Comparison of ENCODE assay signal across 8 cellular contexts in the genomic region with DNA sequence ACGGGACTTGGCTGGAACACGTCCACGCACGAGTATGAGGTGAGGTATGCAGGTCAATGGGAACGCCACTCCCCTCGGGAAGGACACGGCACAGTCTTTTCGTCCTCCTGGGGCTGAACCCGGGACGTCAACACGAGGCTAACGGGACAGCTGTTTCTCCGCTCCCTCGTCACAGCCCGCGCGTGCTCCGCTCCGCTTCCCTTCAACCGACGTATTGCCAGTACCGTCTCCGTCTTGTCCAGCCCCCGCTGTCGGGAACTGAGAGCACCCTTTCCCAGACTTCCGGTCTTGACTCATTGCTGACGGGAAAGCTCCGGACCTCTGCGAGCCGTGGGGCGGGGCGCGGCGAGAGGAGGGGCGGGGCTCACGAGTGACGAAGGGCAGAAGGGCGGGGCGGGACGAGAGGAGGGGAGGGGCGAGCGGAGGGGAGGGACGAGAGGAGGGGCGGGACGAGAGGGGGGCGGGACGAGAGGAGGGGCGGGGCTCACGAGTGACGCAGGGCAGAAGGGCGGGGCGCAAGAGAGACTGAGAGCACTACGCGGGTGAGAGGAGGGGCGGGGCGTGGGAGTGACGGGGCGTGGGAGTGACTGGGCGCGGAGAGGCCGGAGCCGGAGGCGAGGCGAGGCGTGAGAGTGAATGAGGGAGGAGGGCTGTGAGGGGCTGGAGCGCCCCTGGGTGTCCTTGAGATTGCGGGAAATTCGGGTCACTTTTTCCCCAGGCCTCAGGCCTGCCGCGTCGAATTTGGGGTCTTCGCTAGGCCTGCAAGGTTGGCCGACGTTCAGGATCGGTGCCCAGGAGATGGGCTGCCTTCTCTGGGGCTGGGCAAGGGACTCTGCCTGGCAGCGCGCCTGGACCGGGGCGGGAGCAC. TPM values are rescaled to one million over a fixed set of nuclear protein-coding genes. Genes with fewer than 3 reads are reported as not detected.
DNase-seq lines count a peak whose midpoint lies in the region; ATAC-seq and TF ChIP-seq lines count a peak whose summit lies in the region.

No MANE protein-coding gene starts in this region.

- H3K27me3 ChIP-seq in H9 (ENCODE audit: insufficient read depth, low read length) (no peaks in the 10 kb centered on the region), RWPE2 (ENCODE audit: insufficient read depth, poor library complexity, severe bottlenecking) (no peaks in the 10 kb centered on the region)

- H3K27me3 Mint-ChIP-seq in H9 (ENCODE audit: low read depth) (no peaks in the 10 kb centered on the region), nephron (ENCODE audit: low read depth) (peaks cover 3% of the 10 kb centered on the region)

- no peak overlapping the region for H3K4ac ChIP-seq in H9 (ENCODE audit: low read depth, low read length)

- TF ChIP-seq CTCF in H9 (conservative IDR thresholded peaks at IDR 0.05) (no peak), RWPE2 (IDR thresholded peaks at IDR 0.05; ENCODE audit: poor library complexity, severe bottlenecking) (no peak), fibroblast of pulmonary artery (IDR thresholded peaks at IDR 0.05; ENCODE audit: low read length, missing control alignments) (no peak), nephron (IDR thresholded peaks at IDR 0.05; ENCODE audit: unreplicated experiment in 3 of 3) (no peak)

- no peak overlapping the region for H2BK15ac ChIP-seq in H9 (ENCODE audit: low read depth, low read length)

- no peak overlapping the region for H3K27ac ChIP-seq in H9 (ENCODE audit: insufficient read length, low read depth, low read length)
- peak overlapping the region; percentile 55 for H3K27ac ChIP-seq in RWPE2 (ENCODE audit: poor library complexity, severe bottlenecking)

- WGBS in H9 (ENCODE audit: extremely low coverage, insufficient read length, low lambda C conversion rate), result no CpG with 5 or more reads among the region's 79 CpGs

- no peaks in the 10 kb centered on the region for H3K79me1 ChIP-seq in H9 (ENCODE audit: insufficient read depth, low read depth, low read length, poor library complexity, severe bottlenecking)

- H2AFZ ChIP-seq in H9 (ENCODE audit: low read length), result no peak overlapping the region

- peaks cover 9 to 17% of the 10 kb centered on the region in 2 experiments for H3K4me1 Mint-ChIP-seq in H9
- peaks cover 6% of the 10 kb centered on the region for H3K4me1 Mint-ChIP-seq in nephron

- DNase-seq in H9 (peak; percentile 93), M059J (ENCODE audit: low read depth) (peak; percentile 97), RWPE2 (ENCODE audit: low spot score) (peak; percentile 96), fibroblast of pulmonary artery (ENCODE audit: low read depth) (peak; percentile 99)
- DNase-seq in activated T-helper 9 cell treated with anti-CD3 and anti-CD28 coated beads, Interleukin-2, amount 50 U/mL, for 16 hours (ENCODE audit: low read depth), result peak; percentile 88
- DNase-seq in stimulated activated naive CD4-positive, alpha-beta T cell treated with Interleukin-2 at 50 U/mL for 16 hours (lab: John Stamatoyannopoulos, UW), result peak; percentile 97

- H4K8ac ChIP-seq in H9 (replicated peaks; ENCODE audit: insufficient read length, low read depth, low read length), result no peak overlapping the region

- no peaks in the 10 kb centered on the region for H3K79me2 ChIP-seq in H9 (ENCODE audit: insufficient read depth, low read length)

- no peak overlapping the region for H4K91ac ChIP-seq in H9 (ENCODE audit: insufficient read length, low read depth, low read length)

- peak overlapping the region; percentile 92 to 97 for H3K4me3 Mint-ChIP-seq in H9
- peak overlapping the region; percentile 88 to 97 (median 93) for H3K4me3 Mint-ChIP-seq in nephron

- no peaks in the 10 kb centered on the region for H3K36me3 Mint-ChIP-seq in H9 (ENCODE audit: insufficient read depth in 1 of 3, low read depth in 3 of 3)
- peaks cover 7% of the 10 kb centered on the region for H3K36me3 Mint-ChIP-seq in nephron (ENCODE audit: low read depth)

- H3K4me1 ChIP-seq in ES-I3 (ENCODE audit: insufficient read depth, low read length) (no peaks in the 10 kb centered on the region), H9 (ENCODE audit: insufficient read depth, low read length) (no peaks in the 10 kb centered on the region; the same call in 1 of the 2 replicates), RWPE2 (ENCODE audit: insufficient read depth, poor library complexity, severe bottlenecking) (peaks cover 3% of the 10 kb centered on the region)

- H3K18ac ChIP-seq in H9 (ENCODE audit: insufficient read length, low read depth, low read length), result peak overlapping the region; percentile 35

- H2BK5ac ChIP-seq in H9 (ENCODE audit: insufficient read length, low read length), result no peak overlapping the region

- H2BK12ac ChIP-seq in H9 (ENCODE audit: insufficient read length, low read depth, low read length), result no peak overlapping the region

- H2BK120ac ChIP-seq in H9 (ENCODE audit: low read depth, low read length, poor library complexity, severe bottlenecking), result no peak overlapping the region

- H3K36me3 ChIP-seq in ES-I3 (ENCODE audit: insufficient read depth, low read length) (no peaks in the 10 kb centered on the region), RWPE2 (ENCODE audit: low read depth) (no peaks in the 10 kb centered on the region)

- H3K27ac Mint-ChIP-seq in H9, result peak overlapping the region; percentile 69 to 97 (median 70); a peak in 5 of 7 replicates
- peak overlapping the region; percentile 95 to 99 (median 97) for H3K27ac Mint-ChIP-seq in nephron

- H3T11ph ChIP-seq in H9 (ENCODE audit: low read length), result no peak overlapping the region

- ATAC-seq in RWPE2 (ENCODE audit: low read depth), result peak; percentile 93

- H3K4me3 ChIP-seq in RWPE2 (ENCODE audit: severe bottlenecking) (peak overlapping the region; percentile 68), fibroblast of pulmonary artery (replicated peaks; ENCODE audit: low read depth, low read length) (peak overlapping the region; percentile 76)

- peaks cover 4% of the 10 kb centered on the region for H3K23me2 ChIP-seq in H9 (ENCODE audit: insufficient read length, low read depth, low read length, poor library complexity, severe bottlenecking)

- H3K56ac ChIP-seq in H9 (ENCODE audit: insufficient read length, low read depth, low read length), result no peak overlapping the region

- H4K5ac ChIP-seq in H9 (ENCODE audit: insufficient read length, low read depth, low read length), result no peak overlapping the region

- H3K9me3 Mint-ChIP-seq in H9 (no peaks in the 10 kb centered on the region), nephron (no peaks in the 10 kb centered on the region)

- H3K14ac ChIP-seq in H9 (ENCODE audit: insufficient read depth, low read length), result peak overlapping the region; percentile 34

- H3K9ac ChIP-seq in ES-I3 (ENCODE audit: low read depth, low read length), result peak overlapping the region; percentile 96
- H3K9ac ChIP-seq in H9 (ENCODE audit: extremely low read depth, insufficient read length, low read length), result peak overlapping the region; percentile 40

- H4K20me1 ChIP-seq in H9 (ENCODE audit: control insufficient read depth, insufficient read depth, insufficient read length), result no peaks in the 10 kb centered on the region

- H2BK20ac ChIP-seq in H9 (ENCODE audit: low read depth, low read length, poor library complexity, severe bottlenecking), result no peak overlapping the region

- H3K23ac ChIP-seq in H9 (ENCODE audit: insufficient read length, low read depth, low read length), result no peak overlapping the region

- no peaks in the 10 kb centered on the region for H3K9me3 ChIP-seq in ES-I3 (ENCODE audit: control insufficient read depth, insufficient read depth, low read length)
- no peaks in the 10 kb centered on the region for H3K9me3 ChIP-seq in H9 (ENCODE audit: control insufficient read depth, low read depth, low read length)
- no peaks in the 10 kb centered on the region for H3K9me3 ChIP-seq in RWPE2 (ENCODE audit: severe bottlenecking)

- no peak overlapping the region for H2AK5ac ChIP-seq in H9 (ENCODE audit: insufficient read length, low read length)

- H3K4me2 ChIP-seq in H9 (ENCODE audit: insufficient read depth, insufficient read length, low read length), result peak overlapping the region; percentile 84

RNA-seq across cellular contexts. Expression of a gene that starts 22.2 kb away (rescaled TPM):
- not detected in 2 replicates for total RNA-seq in H9 (2021)
- not detected in 2 replicates for total RNA-seq in M059J (2014; rRNA removed; shearing (Covaris generic))
